ENCODE assay signal across 9 cellular contexts in genomic region chr12:27548301-27549199, GRCh38. TPM values are rescaled to one million over a fixed set of nuclear protein-coding genes. Genes with fewer than 3 reads are reported as not detected.
A peak's percentile ranks its signal among the peaks of the same experiment; 100 is the strongest.
DNase-seq lines count a peak whose midpoint lies in the region; TF ChIP-seq lines count a peak whose summit lies in the region.
"Had no signal": no experiment of that assay in that cellular context is flagged by ENCODE, and none has a peak within 500 bp of the region (broad histone marks: within the 10 kb centered on the region; RNA-seq: fewer than 3 reads in every experiment).

No MANE protein-coding gene starts in this region.

- H3K27me3 Mint-ChIP-seq in immature natural killer cell (ENCODE audit: low read depth in 3 of 3), result peaks cover 9 to 18% (median 12%) of the 10 kb centered on the region in 3 donors

- intact Hi-C loops in PC-9 (cut with micrococcal nuclease; ENCODE audit: unreplicated experiment) (loop anchor here (1.0 kb wide), 4 partner anchors 24 to 87 kb away; partner anchors contain the start of gene PPFIBP1), esophagus squamous epithelium (cut with DNase I) (no loop called here), spleen (cut with DNase I; ENCODE audit: low total_unique reads) (no loop called here)

- no peak overlapping the region for H3K4me3 Mint-ChIP-seq in immature natural killer cell

- no peak overlapping the region for H2AFZ ChIP-seq in PC-9

- H3K4me1 Mint-ChIP-seq in immature natural killer cell, result peaks cover 3 to 7% of the 10 kb centered on the region in 2 donors

- H3K4me3 ChIP-seq in HEK293 (ENCODE audit: low read depth, low read length), result no peak overlapping the region
- H3K4me3 ChIP-seq in PC-9, result no peak overlapping the region
- H3K4me3 ChIP-seq in esophagus squamous epithelium, result no peak overlapping the region
- no peak overlapping the region for H3K4me3 ChIP-seq in spleen
- H3K4me3 ChIP-seq in effector memory CD4-positive, alpha-beta T cell (ENCODE audit: insufficient read depth, low read depth, low read length, poor library complexity, severe bottlenecking), result no peak overlapping the region

- H3K79me2 ChIP-seq in PC-9 (ENCODE audit: low read depth), result peaks cover 33% of the 10 kb centered on the region

- H3K36me3 ChIP-seq in HEK293 (ENCODE audit: control insufficient read depth in 2 of 2, insufficient read depth in 1 of 2, low read length in 2 of 2) (no peaks in the 10 kb centered on the region), PC-9 (ENCODE audit: low read depth) (no peaks in the 10 kb centered on the region), esophagus squamous epithelium (no peaks in the 10 kb centered on the region), spleen (no peaks in the 10 kb centered on the region)
- no peaks in the 10 kb centered on the region for H3K36me3 ChIP-seq in effector memory CD4-positive, alpha-beta T cell (ENCODE audit: control insufficient read depth, insufficient read depth, low read length)

- DNase-seq in PC-9 (no peak), esophagus squamous epithelium (lab: John Stamatoyannopoulos, UW) (no peak), spleen (no peak), SKM-1 treated with dmso at 0.1 percent for 144 hours (lab: John Stamatoyannopoulos, UW; ENCODE audit: unreplicated experiment) (no peak), KBM-7 (no peak), immature natural killer cell (no peak)
- DNase-seq in effector memory CD4-positive, alpha-beta T cell, result no peak
- DNase-seq: activated CD8-positive, alpha-beta memory T cell treated with anti-CD3 and anti-CD28 coated beads for 24 hours had no signal

- H3F3A ChIP-seq in PC-9 (ENCODE audit: insufficient read depth, low read depth), result peaks cover 24% of the 10 kb centered on the region

- H3K4me1 ChIP-seq in HEK293 (ENCODE audit: control insufficient read depth, insufficient read depth, low read length) (peaks cover 19% of the 10 kb centered on the region), PC-9 (replicated peaks; ENCODE audit: insufficient read depth) (peaks cover 38% of the 10 kb centered on the region), esophagus squamous epithelium (peaks cover 33 to 86% (median 34%) of the 10 kb centered on the region in 3 donors), spleen (peaks cover 15 to 40% (median 25%) of the 10 kb centered on the region in 6 donors)
- H3K4me1 ChIP-seq in effector memory CD4-positive, alpha-beta T cell (ENCODE audit: control insufficient read depth, insufficient read depth, low read length, poor library complexity, severe bottlenecking), result no peaks in the 10 kb centered on the region

- no TSS peak for BruUV-seq in PC-9 (replicated peaks; lab: Mats Ljungman, UMichigan)

- peak overlapping the region; percentile 83 for H3K4me2 ChIP-seq in PC-9

- no peaks in the 10 kb centered on the region for H3K9me3 Mint-ChIP-seq in immature natural killer cell

- no peaks in the 10 kb centered on the region for H3K9me2 ChIP-seq in PC-9 (ENCODE audit: insufficient read depth)

- H3K27ac ChIP-seq in HEK293 (ENCODE audit: extremely low read depth, low read depth, low read length), result no peak overlapping the region
- H3K27ac ChIP-seq in PC-9, result peak overlapping the region; percentile 98
- H3K27ac ChIP-seq in esophagus squamous epithelium, result peak overlapping the region in 3 of 4 donors; percentile 46 to 88 (median 88)
- peak overlapping the region in 6 of 8 donors; percentile 65 to 82 (median 72) for H3K27ac ChIP-seq in spleen
- H3K27ac ChIP-seq in effector memory CD4-positive, alpha-beta T cell (ENCODE audit: insufficient read depth, low read length, poor library complexity, severe bottlenecking), result no peak overlapping the region

- 78 to 80% methylated on average over 4 to 8 of the region's 8 CpGs for whole genome bisulfite sequencing in esophagus squamous epithelium, 2 donors
- 91 to 94% (median 92%) methylated on average over 8 of the region's 8 CpGs for WGBS in spleen, 5 donors

- no peaks in the 10 kb centered on the region for H3K36me3 Mint-ChIP-seq in immature natural killer cell

- H4K20me1 ChIP-seq in PC-9 (ENCODE audit: insufficient read depth), result no peaks in the 10 kb centered on the region

- H3K27me3 ChIP-seq in PC-9 (ENCODE audit: insufficient read depth, low read depth), result no peaks in the 10 kb centered on the region
- no peaks in the 10 kb centered on the region for H3K27me3 ChIP-seq in esophagus squamous epithelium
- no peaks in the 10 kb centered on the region for H3K27me3 ChIP-seq in spleen (replicated peaks in 1 of 7)
- H3K27me3 ChIP-seq in effector memory CD4-positive, alpha-beta T cell (replicated peaks; ENCODE audit: control insufficient read depth, insufficient read depth, low read length, poor library complexity, severe bottlenecking), result no peaks in the 10 kb centered on the region

- POLR2A ChIA-PET in HEK293 (lab: Yijun Ruan, JAX), result interaction anchor here (2.5 kb wide), 1 partner anchor 25 kb away, joined by 16 read pairs; the partner anchor contains the start of gene PPFIBP1
- POLR2A ChIA-PET in PC-9 (lab: Charles Lee; ENCODE audit: unreplicated experiment), result no interaction called here

- in situ Hi-C loops in KBM-7 (cut with MboI; ENCODE audit: low pct_unique_long_range_greater_than_20kb, low sequenced_read_pairs), result no loop called here

- TF ChIP-seq CTCF in HEK293 (tag by site-specific recombination; IDR thresholded peaks at IDR 0.05) (no peak), PC-9 (conservative IDR thresholded peaks at IDR 0.05) (no peak), esophagus squamous epithelium (IDR thresholded peaks at IDR 0.05) (no peak), spleen (IDR thresholded peaks at IDR 0.05 in 8 of 11, conservative IDR thresholded peaks at IDR 0.05 in 3 of 11) (no peak)

- TF ChIP-seq POLR2A in esophagus squamous epithelium (IDR thresholded peaks at IDR 0.05) (no peak), spleen (IDR thresholded peaks at IDR 0.05) (no peak)

- CTCF ChIA-PET in HEK293 (lab: Yijun Ruan, JAX), result interaction anchor here (0.5 to 0.9 kb wide), 2 partner anchors 49 to 87 kb away, joined by 3 to 6 read pairs; no protein-coding TSS in a partner anchor
- CTCF ChIA-PET in PC-9 (lab: Charles Lee), result interaction anchor here (0.6 kb wide), 1 partner anchor 21 kb away, joined by 3 read pairs; no protein-coding TSS in a partner anchor

- no peaks in the 10 kb centered on the region for H3K9me3 ChIP-seq in HEK293 (ENCODE audit: control insufficient read depth, insufficient read depth, low read depth, low read length)
- no peaks in the 10 kb centered on the region for H3K9me3 ChIP-seq in PC-9 (ENCODE audit: insufficient read depth, low read depth)
- no peaks in the 10 kb centered on the region for H3K9me3 ChIP-seq in esophagus squamous epithelium
- no peaks in the 10 kb centered on the region for H3K9me3 ChIP-seq in spleen
- H3K9me3 ChIP-seq in effector memory CD4-positive, alpha-beta T cell (ENCODE audit: control insufficient read depth, low read length), result no peaks in the 10 kb centered on the region

- no peak overlapping the region for H3K27ac Mint-ChIP-seq in immature natural killer cell

TF ChIP-seq in HEK293, 187 proteins besides CTCF, POLR2A, EP300 and RAD21:
- no peak for TF ChIP-seq ZNF18 (tag by site-specific recombination; IDR thresholded peaks at IDR 0.05)
- TF ChIP-seq ZFHX2 (tag by site-specific recombination; conservative IDR thresholded peaks at IDR 0.05), result no peak
- TF ChIP-seq ZNF664 (tag by site-specific recombination; IDR thresholded peaks at IDR 0.05), result no peak
- no peak for TF ChIP-seq ZNF426 (tag by site-specific recombination; IDR thresholded peaks at IDR 0.05)
- 0 out of 2 replicates have a peak, but pooled peaks have one; percentile 29 for TF ChIP-seq ZBTB44 (tag by site-specific recombination; IDR thresholded peaks at IDR 0.05)
- TF ChIP-seq ZNF692 (tag by site-specific recombination; IDR thresholded peaks at IDR 0.05), result no peak
- no peak for TF ChIP-seq HOXD13 (CRISPR knock-in tag; IDR thresholded peaks at IDR 0.05; ENCODE audit: borderline replicate concordance)
- TF ChIP-seq ZNF777 (tag by site-specific recombination; IDR thresholded peaks at IDR 0.05; ENCODE audit: borderline replicate concordance), result no peak
TF ChIP-seq in HEK293: peak in this region for 1.

RNA-seq across cellular contexts. Expression of gene PPFIBP1, which starts 24.5 kb away (rescaled TPM):
- total RNA-seq in PC-9 (2021), result 77.0 and 85.0 TPM in 2 replicates
- total RNA-seq in esophagus squamous epithelium, result 10 to 100 TPM; 41.9 to 62.6 (median 46.7) TPM
- total RNA-seq in spleen, result 100 to 1,000 TPM in 5 of 7 donors, 10 to 100 TPM in 2; 71.4 to 182 (median 121) TPM
- polyA plus RNA-seq in spleen, result 10 to 100 TPM in 1 of 3 donors, 1 to 10 TPM in 2; 3.7 to 10.7 (median 4.1) TPM
- under 1 TPM in 2 of 3 donors, not detected in 1; 0.39 to 0.62 TPM for polyA plus RNA-seq in immature natural killer cell

Comparison
In these comparisons a context has a peak if more than half of its experiments do, and no peak if none do; other contexts are left out.
1. H3K27ac ChIP-seq: peak in PC-9 (single experiment), esophagus squamous epithelium (3 of 4) and spleen (6 of 8); none in HEK293 (single experiment) and effector memory CD4-positive, alpha-beta T cell (single experiment).